In the genomic region with DNA sequence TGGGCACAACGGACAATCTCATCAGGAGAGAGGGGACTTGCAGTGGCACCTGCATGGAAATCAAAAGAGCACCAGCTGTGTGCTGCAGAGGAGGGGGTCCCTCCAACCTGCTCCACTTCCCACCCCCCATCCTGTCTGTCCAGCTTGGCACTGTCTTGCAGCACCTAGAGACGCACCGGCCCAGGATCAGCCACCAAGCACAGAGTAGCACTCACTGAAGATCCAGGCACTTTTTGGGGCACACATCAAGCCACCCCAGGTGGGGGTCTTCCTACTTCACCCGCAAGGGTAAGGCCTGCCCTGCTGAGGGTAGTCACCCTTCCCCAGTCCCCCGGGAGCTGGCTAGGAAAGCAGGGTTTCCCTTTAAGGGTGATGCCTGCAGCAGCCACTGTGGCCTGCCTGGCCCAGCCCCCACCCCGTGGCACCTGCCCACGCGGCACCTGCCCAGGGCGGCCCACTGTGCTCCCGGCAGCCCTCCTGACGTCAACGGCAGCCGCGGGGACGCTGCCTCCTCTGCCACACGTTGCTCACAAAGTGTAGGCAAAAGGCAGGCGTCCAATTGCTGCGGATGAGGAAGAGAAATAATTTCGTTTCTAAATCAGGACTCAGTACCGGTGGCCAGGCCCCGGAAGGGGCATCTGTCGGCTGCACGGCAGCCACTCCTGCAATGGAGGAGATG, we compare ENCODE assay signal across 18 cellular contexts.
A peak's percentile ranks its signal among the peaks of the same experiment; 100 is the strongest.
DNase-seq lines count a peak whose midpoint lies in the region; ATAC-seq, FAIRE-seq and TF ChIP-seq lines count a peak whose summit lies in the region.
"Had no signal": no experiment of that assay in that cellular context is flagged by ENCODE, and none has a peak within 500 bp of the region (broad histone marks: within the 10 kb centered on the region; RNA-seq: fewer than 3 reads in every experiment).

No MANE protein-coding gene starts in this region.

- peaks cover 19% of the 10 kb centered on the region for H3K27me3 ChIP-seq in transverse colon
- H3K27me3 ChIP-seq: colonic mucosa, vagina had no signal

- DNase-seq in activated CD4-positive, alpha-beta memory T cell treated with anti-CD3 and anti-CD28 coated beads, Interleukin-2, amount 10 ng/mL, durations not matched to agents 7 days and 5 days: peak; percentile 11
- no peak for DNase-seq in activated CD4-positive, alpha-beta memory T cell treated with anti-CD3 and anti-CD28 coated beads for 36 hours
- DNase-seq in MV-4-11 (lab: John Stamatoyannopoulos, UW): peak; percentile 68
- DNase-seq in kidney: peak; percentile 58
- peak; percentile 4 for DNase-seq in transverse colon
- DNase-seq in NOMO-1 treated with DMSO at 0.1 percent for 48 hours (lab: John Stamatoyannopoulos, UW; ENCODE audit: unreplicated experiment): no peak
- DNase-seq in pons (ENCODE audit: low spot score): no peak
- DNase-seq: CD4-positive, alpha-beta T cell; colonic mucosa; DMS79; KBM-7; left ventricle myocardium superior; NCI-H2171; NCI-H524 treated with DMSO at 0.1 percent for 48 hours had no signal

- CTCF ChIA-PET in activated CD4-positive, alpha-beta memory T cell treated with anti-CD3 and anti-CD28 coated beads, Interleukin-2, amount 10 ng/mL, durations not matched to agents 7 days and 5 days (lab: Charles Lee): no interaction called here
- CTCF ChIA-PET in activated CD4-positive, alpha-beta memory T cell treated with anti-CD3 and anti-CD28 coated beads for 36 hours (lab: Charles Lee): no interaction called here

- no peak overlapping the region for H3K27ac Mint-ChIP-seq in activated CD4-positive, alpha-beta memory T cell treated with anti-CD3 and anti-CD28 coated beads, Interleukin-2, amount 10 ng/mL, durations not matched to agents 7 days and 5 days
- H3K27ac Mint-ChIP-seq in activated CD4-positive, alpha-beta memory T cell treated with anti-CD3 and anti-CD28 coated beads for 36 hours: no peak overlapping the region
- H3K27ac Mint-ChIP-seq: activated T-helper 2 cell treated with anti-CD3 and anti-CD28 coated beads, Interferon-gamma antibody, Interleukin-2, Interleukin-4, amounts not matched to agents 10 μg/mL and 5 μg/mL and 100 μg/mL, durations not matched to agents 14 hours and 24 hours and 36 hours; CD4-positive, alpha-beta T cell had no signal

- TF ChIP-seq CTCF in kidney (IDR thresholded peaks at IDR 0.05; ENCODE audit: borderline replicate concordance, extremely low read depth, insufficient read depth) (no peak), transverse colon (IDR thresholded peaks at IDR 0.05) (no peak)

- H3K9me3 Mint-ChIP-seq in activated CD4-positive, alpha-beta memory T cell treated with anti-CD3 and anti-CD28 coated beads, Interleukin-2, amount 10 ng/mL, durations not matched to agents 7 days and 5 days: no peaks in the 10 kb centered on the region
- no peaks in the 10 kb centered on the region for H3K9me3 Mint-ChIP-seq in activated CD4-positive, alpha-beta memory T cell treated with anti-CD3 and anti-CD28 coated beads for 36 hours
- H3K9me3 Mint-ChIP-seq: activated T-helper 2 cell treated with anti-CD3 and anti-CD28 coated beads, Interferon-gamma antibody, Interleukin-2, Interleukin-4, amounts not matched to agents 10 μg/mL and 5 μg/mL and 100 μg/mL, durations not matched to agents 14 hours and 24 hours and 36 hours; CD4-positive, alpha-beta T cell had no signal

- no peaks in the 10 kb centered on the region for H3K27me3 Mint-ChIP-seq in activated CD4-positive, alpha-beta memory T cell treated with anti-CD3 and anti-CD28 coated beads, Interleukin-2, amount 10 ng/mL, durations not matched to agents 7 days and 5 days
- H3K27me3 Mint-ChIP-seq in activated CD4-positive, alpha-beta memory T cell treated with anti-CD3 and anti-CD28 coated beads for 36 hours: peaks cover 3% of the 10 kb centered on the region
- H3K27me3 Mint-ChIP-seq: CD4-positive, alpha-beta T cell had no signal

- H3K4me1 ChIP-seq in kidney (ENCODE audit: control insufficient read depth in 1 of 2, insufficient read depth in 1 of 2, low read depth in 1 of 2, low read length in 2 of 2) (no peaks in the 10 kb centered on the region), transverse colon (no peaks in the 10 kb centered on the region)
- H3K4me1 ChIP-seq: colonic mucosa, vagina had no signal

- TF ChIP-seq POLR2A in transverse colon (IDR thresholded peaks at IDR 0.05): no peak

- no peak for ATAC-seq in HG02623 (IDR thresholded peaks at IDR 0.05; ENCODE audit: unreplicated experiment)
- ATAC-seq: left ventricle myocardium superior had no signal

- H3K36me3 ChIP-seq in kidney (ENCODE audit: control insufficient read depth in 1 of 2, insufficient read depth in 2 of 2, low read length in 2 of 2) (no peaks in the 10 kb centered on the region), transverse colon (no peaks in the 10 kb centered on the region)
- H3K36me3 ChIP-seq: colonic mucosa, vagina had no signal

- POLR2A ChIA-PET in activated CD4-positive, alpha-beta memory T cell treated with anti-CD3 and anti-CD28 coated beads, Interleukin-2, amount 10 ng/mL, durations not matched to agents 7 days and 5 days (lab: Charles Lee): no interaction called here
- POLR2A ChIA-PET in activated CD4-positive, alpha-beta memory T cell treated with anti-CD3 and anti-CD28 coated beads for 36 hours (lab: Charles Lee): no interaction called here

- in situ Hi-C loops in transverse colon (cut with MboI; ENCODE audit: low pct_ligation_motif_present in 1 of 4, low pct_unique_long_range_greater_than_20kb in 1 of 4, low sequenced_read_pairs in 3 of 4): no loop called here

- no peak overlapping the region for H3K27ac ChIP-seq in kidney (ENCODE audit: low read depth in 2 of 2, low read length in 2 of 2)
- no peak overlapping the region for H3K27ac ChIP-seq in transverse colon
- H3K27ac ChIP-seq: colonic mucosa, vagina had no signal

- no peak for FAIRE-seq in kidney (lab: Jason Lieb, UNC)
- FAIRE-seq: GM12892 had no signal

- no peak overlapping the region for H3K4me3 Mint-ChIP-seq in activated CD4-positive, alpha-beta memory T cell treated with anti-CD3 and anti-CD28 coated beads, Interleukin-2, amount 10 ng/mL, durations not matched to agents 7 days and 5 days
- no peak overlapping the region for H3K4me3 Mint-ChIP-seq in activated CD4-positive, alpha-beta memory T cell treated with anti-CD3 and anti-CD28 coated beads for 36 hours
- H3K4me3 Mint-ChIP-seq: CD4-positive, alpha-beta T cell had no signal

- H3K36me3 Mint-ChIP-seq in activated CD4-positive, alpha-beta memory T cell treated with anti-CD3 and anti-CD28 coated beads, Interleukin-2, amount 10 ng/mL, durations not matched to agents 7 days and 5 days (ENCODE audit: low read depth): no peaks in the 10 kb centered on the region
- no peaks in the 10 kb centered on the region for H3K36me3 Mint-ChIP-seq in activated CD4-positive, alpha-beta memory T cell treated with anti-CD3 and anti-CD28 coated beads for 36 hours

- WGBS in transverse colon (ENCODE audit: low coverage in 1 of 2), 2 donors: 74% methylated on average over 21 of the region's 23 CpGs; no CpG with 5 or more reads in 1 of the 2 donors

- no peaks in the 10 kb centered on the region for H3K9me3 ChIP-seq in kidney (ENCODE audit: control insufficient read depth in 1 of 2, low read length in 2 of 2)
- no peaks in the 10 kb centered on the region for H3K9me3 ChIP-seq in transverse colon
- H3K9me3 ChIP-seq: colonic mucosa, vagina had no signal

- intact Hi-C loops in activated CD4-positive, alpha-beta memory T cell treated with anti-CD3 and anti-CD28 coated beads for 36 hours (cut with micrococcal nuclease): no loop called here
- intact Hi-C loops in kidney (cut with DNase I): no loop called here
- intact Hi-C loops in transverse colon (cut with DNase I; ENCODE audit: low total_unique reads): no loop called here

- H3K4me1 Mint-ChIP-seq in activated CD4-positive, alpha-beta memory T cell treated with anti-CD3 and anti-CD28 coated beads, Interleukin-2, amount 10 ng/mL, durations not matched to agents 7 days and 5 days: no peaks in the 10 kb centered on the region
- H3K4me1 Mint-ChIP-seq in activated CD4-positive, alpha-beta memory T cell treated with anti-CD3 and anti-CD28 coated beads for 36 hours (ENCODE audit: low read depth): no peaks in the 10 kb centered on the region

- H3K4me3 ChIP-seq in kidney (ENCODE audit: low read length in 2 of 2) (no peak overlapping the region), transverse colon (no peak overlapping the region)
- H3K4me3 ChIP-seq: colonic mucosa, vagina had no signal

- no peak overlapping the region for H3K9ac ChIP-seq in kidney (ENCODE audit: low read length in 2 of 2)

- no peak for TF ChIP-seq EP300 in transverse colon (IDR thresholded peaks at IDR 0.05; ENCODE audit: low read depth)

Comparison
In these comparisons a context has a peak if more than half of its experiments do, and no peak if none do; other contexts are left out.
1. DNase-seq: peak in activated CD4-positive, alpha-beta memory T cell treated with anti-CD3 and anti-CD28 coated beads, Interleukin-2, amount 10 ng/mL, durations not matched to agents 7 days and 5 days (single experiment), MV-4-11 (single experiment), kidney (single experiment) and transverse colon (single experiment); none in activated CD4-positive, alpha-beta memory T cell treated with anti-CD3 and anti-CD28 coated beads for 36 hours (single experiment), NOMO-1 treated with DMSO at 0.1 percent for 48 hours (single experiment) and pons (single experiment).